ENCODE assay signal across 28 cellular contexts in genomic region chr6:105302617-105303128, GRCh38.
DNase-seq lines count a peak whose midpoint lies in the region; ATAC-seq and TF ChIP-seq lines count a peak whose summit lies in the region.
"Had no signal": no experiment of that assay in that cellular context is flagged by ENCODE, and none has a peak within 500 bp of the region (broad histone marks: within the 10 kb centered on the region; RNA-seq: fewer than 3 reads in every experiment).

No MANE protein-coding gene starts in this region.

- H3K27ac ChIP-seq in psoas muscle (peak overlapping the region; percentile 69), esophagus muscularis mucosa (replicated peaks in 1 of 4) (no peak overlapping the region)
- H3K27ac ChIP-seq: gastroesophageal sphincter, ovary, testis had no signal

- TF ChIP-seq EP300 in esophagus muscularis mucosa (IDR thresholded peaks at IDR 0.05) = no peak

- H3K4me3 ChIP-seq in H7 (ENCODE audit: insufficient read depth, low read depth, low read length) (no peak overlapping the region), psoas muscle (peak overlapping the region; percentile 51), esophagus muscularis mucosa (no peak overlapping the region)
- H3K4me3 ChIP-seq: gastroesophageal sphincter, ovary, right atrium auricular region, testis had no signal

- 48 to 73% (median 54%) methylated on average over 16 of the region's 16 CpGs for WGBS in psoas muscle, 3 donors
- 97% methylated on average over 16 of the region's 16 CpGs for WGBS in esophagus muscularis mucosa

- no peak for TF ChIP-seq POLR2A in esophagus muscularis mucosa (IDR thresholded peaks at IDR 0.05; ENCODE audit: low read depth)

- peak in 3 of 4 donors; percentile 69 to 80 (median 79) for ATAC-seq in psoas muscle
- ATAC-seq: CD8-positive, alpha-beta T cell; gastroesophageal sphincter; HCT116; natural killer cell treated with Interleukin-12 subunit alpha and Interleukin-12 subunit beta and Interleukin-15 and Interleukin-18, amount 100 ng/mL, for 72 hours had no signal

- peak; percentile 74 for DNase-seq in AG20443 (ENCODE audit: low spot score)
- DNase-seq in H7 = peak; percentile 37
- DNase-seq in cerebellar cortex (ENCODE audit: low spot score) = peak; percentile 5
- peak in 1 of 2 donors; percentile 68 for DNase-seq in psoas muscle
- DNase-seq in DMS 273 treated with DMSO at 0.1 percent for 48 hours (lab: John Stamatoyannopoulos, UW) = no peak
- no peak for DNase-seq in CD1c-positive myeloid dendritic cell (ENCODE audit: extremely low spot score)
- no peak for DNase-seq in esophagus muscularis mucosa (ENCODE audit: extremely low spot score)
- DNase-seq: activated CD8-positive, alpha-beta memory T cell treated with anti-CD3 and anti-CD28 coated beads for 24 hours; activated gamma-delta T cell; activated T-cell treated with anti-CD3 and anti-CD28 coated beads, Interleukin-2, amount 50 U/mL, for 1 hour; CD8-positive, alpha-beta T cell; DND-41; effector CD4-positive, alpha-beta T cell; IMR-90; midbrain; NCI-H1417 treated with DMSO at 0.1 percent for 48 hours; NCI-H2171; NCI-H524; ovary; stimulated activated CD4-positive, alpha-beta T cell treated with anti-CD3 and anti-CD28 coated beads, Interleukin-12 subunit alpha, Interleukin-12 subunit beta, amount 100 ng/mL, for 4 hours; stimulated activated CD4-positive, alpha-beta T cell treated with anti-CD3 and anti-CD28 coated beads, Interleukin-4, amount 100 ng/mL, for 4 hours; stimulated activated naive CD4-positive, alpha-beta T cell; T-helper 1 cell; testis had no signal

- intact Hi-C loops in psoas muscle (cut with DNase I) = loop anchor here in 1 of 2 donors (5.0 kb wide), 1 partner anchor 165 kb away; a partner anchor contains a TSS
- intact Hi-C loops in esophagus muscularis mucosa (cut with DNase I) = no loop called here

- H3K9me3 ChIP-seq in psoas muscle (no peaks in the 10 kb centered on the region), esophagus muscularis mucosa (no peaks in the 10 kb centered on the region)
- H3K9me3 ChIP-seq: gastroesophageal sphincter, ovary, right atrium auricular region, testis had no signal

- H3K36me3 ChIP-seq in H7 (replicated peaks; ENCODE audit: control insufficient read depth, insufficient read depth, low read length) (no peaks in the 10 kb centered on the region; the same call in 1 of the 2 replicates), psoas muscle (ENCODE audit: insufficient read depth in 1 of 2, low read depth in 1 of 2) (peaks cover 0 to 10% of the 10 kb centered on the region in 2 donors), esophagus muscularis mucosa (peaks cover 0 to 27% (median 16%) of the 10 kb centered on the region in 4 donors)
- H3K36me3 ChIP-seq: ovary, right atrium auricular region had no signal

- TF ChIP-seq CTCF in psoas muscle (IDR thresholded peaks at IDR 0.05) (peak; percentile 45), esophagus muscularis mucosa (IDR thresholded peaks at IDR 0.05) (no peak)

- peaks cover 32% of the 10 kb centered on the region for H3K4me1 ChIP-seq in psoas muscle
- peaks cover 0 to 3% (median 0%) of the 10 kb centered on the region in 4 donors for H3K4me1 ChIP-seq in esophagus muscularis mucosa
- H3K4me1 ChIP-seq: gastroesophageal sphincter, right atrium auricular region, testis had no signal

- no peaks in the 10 kb centered on the region for H3K27me3 ChIP-seq in H7 (ENCODE audit: control insufficient read depth, insufficient read depth, low read length)
- no peaks in the 10 kb centered on the region for H3K27me3 ChIP-seq in psoas muscle (ENCODE audit: insufficient read depth in 3 of 3, low read length in 2 of 3)
- H3K27me3 ChIP-seq in esophagus muscularis mucosa = no peaks in the 10 kb centered on the region
- H3K27me3 ChIP-seq: gastroesophageal sphincter, ovary, right atrium auricular region, testis had no signal

Comparison
In these comparisons a context has a peak if more than half of its experiments do, and no peak if none do; other contexts are left out.
1. DNase-seq: peak in AG20443 (single experiment), H7 (single experiment) and cerebellar cortex (single experiment); none in DMS 273 treated with DMSO at 0.1 percent for 48 hours (single experiment), CD1c-positive myeloid dendritic cell (single experiment) and esophagus muscularis mucosa (single experiment).